In genomic region chr5:162473051-162473714, GRCh38 we compare ENCODE assay signal across 20 cellular contexts.
DNase-seq lines count a peak whose midpoint lies in the region; ATAC-seq, FAIRE-seq and TF ChIP-seq lines count a peak whose summit lies in the region.
"Had no signal": no experiment of that assay in that cellular context is flagged by ENCODE, and none has a peak within 500 bp of the region (broad histone marks: within the 10 kb centered on the region; RNA-seq: fewer than 3 reads in every experiment).

No MANE protein-coding gene starts in this region.

- H3K27me3 ChIP-seq in testis = no peaks in the 10 kb centered on the region
- H3K27me3 ChIP-seq in effector memory CD4-positive, alpha-beta T cell (replicated peaks; ENCODE audit: control insufficient read depth, insufficient read depth, low read length, poor library complexity, severe bottlenecking) = no peaks in the 10 kb centered on the region
- H3K27me3 ChIP-seq: BE2C had no signal

- peak overlapping the region; percentile 39 to 76 (median 72) for H3K27ac Mint-ChIP-seq in nephron
- H3K27ac Mint-ChIP-seq in endothelial cell (ENCODE audit: unreplicated experiment) = no peak overlapping the region
- H3K27ac Mint-ChIP-seq: CD4-positive, CD25-positive, alpha-beta regulatory T cell; CD8-positive, alpha-beta memory T cell had no signal

- H3K4me1 Mint-ChIP-seq in nephron = peaks cover 7% of the 10 kb centered on the region
- no peaks in the 10 kb centered on the region for H3K4me1 Mint-ChIP-seq in endothelial cell (ENCODE audit: unreplicated experiment)
- H3K4me1 Mint-ChIP-seq: CD4-positive, CD25-positive, alpha-beta regulatory T cell; CD8-positive, alpha-beta memory T cell had no signal

- H3K4me3 Mint-ChIP-seq in nephron = no peak overlapping the region
- H3K4me3 Mint-ChIP-seq in endothelial cell (ENCODE audit: unreplicated experiment) = no peak overlapping the region
- H3K4me3 Mint-ChIP-seq: CD4-positive, CD25-positive, alpha-beta regulatory T cell; CD8-positive, alpha-beta memory T cell had no signal

- no peaks in the 10 kb centered on the region for H3K9me3 Mint-ChIP-seq in nephron
- H3K9me3 Mint-ChIP-seq in endothelial cell (ENCODE audit: unreplicated experiment) = no peaks in the 10 kb centered on the region

- FAIRE-seq in endometrium (lab: Jason Lieb, UNC) = peak; percentile 26
- FAIRE-seq: GM12878 had no signal

- peaks cover 4% of the 10 kb centered on the region for H3K4me1 ChIP-seq in testis
- H3K4me1 ChIP-seq in effector memory CD4-positive, alpha-beta T cell (ENCODE audit: control insufficient read depth, insufficient read depth, low read length, poor library complexity, severe bottlenecking) = no peaks in the 10 kb centered on the region
- H3K4me1 ChIP-seq: BE2C had no signal

- H3K36me3 ChIP-seq in testis (ENCODE audit: low read depth, missing control alignments) = no peaks in the 10 kb centered on the region
- no peaks in the 10 kb centered on the region for H3K36me3 ChIP-seq in effector memory CD4-positive, alpha-beta T cell (ENCODE audit: control insufficient read depth, insufficient read depth, low read length)
- H3K36me3 ChIP-seq: BE2C had no signal

- no peak for ATAC-seq in stimulated activated naive CD8-positive, alpha-beta T cell treated with anti-CD3 and anti-CD28 coated beads, Interleukin-15, Interleukin-2, amounts not matched to agents 100 U/mL and 50 U/mL, for 24 hours
- ATAC-seq: GM12878, HCT116 had no signal

- H3K27me3 Mint-ChIP-seq in nephron (ENCODE audit: low read depth) (no peaks in the 10 kb centered on the region), endothelial cell (ENCODE audit: unreplicated experiment) (no peaks in the 10 kb centered on the region)
- H3K27me3 Mint-ChIP-seq: CD4-positive, CD25-positive, alpha-beta regulatory T cell; CD8-positive, alpha-beta memory T cell had no signal

- TF ChIP-seq CTCF in nephron (IDR thresholded peaks at IDR 0.05; ENCODE audit: unreplicated experiment in 3 of 3) (no peak), testis (IDR thresholded peaks at IDR 0.05) (no peak), endothelial cell (IDR thresholded peaks at IDR 0.05; ENCODE audit: unreplicated experiment) (no peak)

- intact Hi-C loops in testis (cut with DNase I; ENCODE audit: low total_unique reads) = no loop called here

- peak overlapping the region; percentile 4 to 65 for H3K27ac ChIP-seq in testis
- no peak overlapping the region for H3K27ac ChIP-seq in effector memory CD4-positive, alpha-beta T cell (ENCODE audit: insufficient read depth, low read length, poor library complexity, severe bottlenecking)
- H3K27ac ChIP-seq: HL-60 had no signal

- H3K36me3 Mint-ChIP-seq in nephron (ENCODE audit: low read depth) = no peaks in the 10 kb centered on the region
- no peaks in the 10 kb centered on the region for H3K36me3 Mint-ChIP-seq in endothelial cell (ENCODE audit: low read depth, unreplicated experiment)
- H3K36me3 Mint-ChIP-seq: CD4-positive, CD25-positive, alpha-beta regulatory T cell; CD8-positive, alpha-beta memory T cell had no signal

- no peak overlapping the region for H3K4me3 ChIP-seq in testis
- no peak overlapping the region for H3K4me3 ChIP-seq in effector memory CD4-positive, alpha-beta T cell (ENCODE audit: insufficient read depth, low read depth, low read length, poor library complexity, severe bottlenecking)
- H3K4me3 ChIP-seq: GM12878 had no signal

- no peaks in the 10 kb centered on the region for H3K9me3 ChIP-seq in testis
- H3K9me3 ChIP-seq in effector memory CD4-positive, alpha-beta T cell (ENCODE audit: control insufficient read depth, low read length) = no peaks in the 10 kb centered on the region
- H3K9me3 ChIP-seq: BE2C had no signal

- TF ChIP-seq POLR2A in testis (IDR thresholded peaks at IDR 0.05) = no peak

- WGBS in testis, 2 donors = 18 to 19% methylated on average over 2 of the region's 2 CpGs

- DNase-seq in inferior parietal cortex (ENCODE audit: extremely low spot score) (peak; percentile 36), testis (peak; percentile 66), endothelial cell (ENCODE audit: low spot score) (no peak)
- no peak for DNase-seq in stimulated activated naive CD8-positive, alpha-beta T cell treated with anti-CD3 and anti-CD28 coated beads, Interleukin-15, Interleukin-2, amounts not matched to agents 100 U/mL and 50 U/mL, for 24 hours
- DNase-seq in effector memory CD4-positive, alpha-beta T cell = no peak
- DNase-seq: BE2C; CD4-positive, CD25-positive, alpha-beta regulatory T cell; CD8-positive, alpha-beta memory T cell; COR-L47; DMS 273 treated with DMSO at 0.1 percent for 48 hours; DMS53; DND-41; EL; GOT3; H7 had no signal

Comparison
In these comparisons a context has a peak if more than half of its experiments do, and no peak if none do; other contexts are left out.
1. DNase-seq: peak in inferior parietal cortex (single experiment) and testis (single experiment); none in stimulated activated naive CD8-positive, alpha-beta T cell treated with anti-CD3 and anti-CD28 coated beads, Interleukin-15, Interleukin-2, amounts not matched to agents 100 U/mL and 50 U/mL, for 24 hours (single experiment), endothelial cell (single experiment) and effector memory CD4-positive, alpha-beta T cell (0 of 3).